Comparison of ENCODE assay signal across 30 cellular contexts in genomic region chr22:21710156-21710555, GRCh38. TPM values are rescaled to one million over a fixed set of nuclear protein-coding genes. Genes with fewer than 3 reads are reported as not detected.
A peak's percentile ranks its signal among the peaks of the same experiment; 100 is the strongest.
DNase-seq lines count a peak whose midpoint lies in the region; ATAC-seq and TF ChIP-seq lines count a peak whose summit lies in the region.
"Had no signal": no experiment of that assay in that cellular context is flagged by ENCODE, and none has a peak within 500 bp of the region (broad histone marks: within the 10 kb centered on the region; RNA-seq: fewer than 3 reads in every experiment).

No MANE protein-coding gene starts in this region.

- TF ChIP-seq CTCF in IMR-90 (conservative IDR thresholded peaks at IDR 0.05; ENCODE audit: low read depth, low read length), result no peak
- TF ChIP-seq CTCF in WERI-Rb-1 (IDR thresholded peaks at IDR 0.05; ENCODE audit: low read depth, low read length), result no peak
- no peak for TF ChIP-seq CTCF in fibroblast of mammary gland (conservative IDR thresholded peaks at IDR 0.05; ENCODE audit: control insufficient read depth, insufficient read depth, low read depth, low read length)

- no peak overlapping the region; the same call in 1 of the 2 replicates for H3K4ac ChIP-seq in IMR-90 (ENCODE audit: low read depth, low read length)

- H2BK5ac ChIP-seq in IMR-90 (ENCODE audit: low read depth, low read length, poor library complexity, severe bottlenecking), result no peak overlapping the region

- no peak overlapping the region for H3K27ac ChIP-seq in IMR-90 (ENCODE audit: insufficient read depth, low read length)
- peak overlapping the region; percentile 31 for H3K27ac ChIP-seq in WERI-Rb-1
- H3K27ac ChIP-seq: BLaER1, KMS-11, pancreas, right atrium auricular region, SK-N-MC, thoracic aorta had no signal

- H2AK9ac ChIP-seq in IMR-90 (replicated peaks; ENCODE audit: low read depth, low read length, poor library complexity), result no peak overlapping the region

- DNase-seq in AG08396 (ENCODE audit: low spot score), result peak; percentile 44
- DNase-seq in IMR-90, result peak; percentile 31
- DNase-seq in WERI-Rb-1, result no peak
- DNase-seq in fibroblast of mammary gland (ENCODE audit: low read depth), result peak; percentile 20
- no peak for DNase-seq in HAP-1 (ENCODE audit: low spot score in 2 of 2)
- DNase-seq: activated CD4-positive, alpha-beta T cell treated with anti-CD3 and anti-CD28 coated beads, Interleukin-2, amount 10 ng/mL, durations not matched to agents 7 days and 5 days; activated CD8-positive, alpha-beta memory T cell treated with anti-CD3 and anti-CD28 coated beads, Interleukin-2, amount 10 ng/mL, durations not matched to agents 7 days and 5 days; aorta; central memory CD4-positive, alpha-beta T cell; DND-41; foreskin melanocyte; H9; mesenchymal stem cell; naive B cell; NCI-H1694 treated with DMSO at 0.1 percent for 48 hours; NCI-H2171 treated with DMSO at 0.1 percent for 48 hours; NCI-H526; pancreas; RPMI8226; stimulated activated naive CD8-positive, alpha-beta T cell treated with anti-CD3 and anti-CD28 coated beads, Interleukin-15, Interleukin-2, amounts not matched to agents 100 U/mL and 50 U/mL, for 24 hours; T-helper 2 cell had no signal

- H3K9me1 ChIP-seq in IMR-90 (ENCODE audit: insufficient read depth, low read length), result peaks cover 14% of the 10 kb centered on the region

- ATAC-seq in IMR-90 (ENCODE audit: low read depth) (no peak), GM19351 (IDR thresholded peaks at IDR 0.05; ENCODE audit: unreplicated experiment) (no peak), HG03025 (IDR thresholded peaks at IDR 0.05; ENCODE audit: low FRiP score, unreplicated experiment) (no peak), GM19324 (IDR thresholded peaks at IDR 0.05; ENCODE audit: low FRiP score, unreplicated experiment) (no peak)
- ATAC-seq: activated CD8-positive, alpha-beta memory T cell treated with anti-CD3 and anti-CD28 coated beads, Interleukin-2, amount 10 ng/mL, durations not matched to agents 7 days and 5 days; GM12878; pancreas; stimulated activated naive CD8-positive, alpha-beta T cell treated with anti-CD3 and anti-CD28 coated beads, Interleukin-15, Interleukin-2, amounts not matched to agents 100 U/mL and 50 U/mL, for 24 hours had no signal

- CTCF ChIA-PET in IMR-90 (lab: Yijun Ruan, JAX), result interaction anchor here (1.0 kb wide), 1 partner anchor 242 kb away, joined by 3 read pairs; the partner anchor contains the start of gene PPM1F

- TF ChIP-seq RAD21 in IMR-90 (IDR thresholded peaks at IDR 0.05; ENCODE audit: low read length), result no peak

- H3K4me1 ChIP-seq in IMR-90 (ENCODE audit: control insufficient read depth, insufficient read depth, low read length), result peaks cover 6% of the 10 kb centered on the region
- no peaks in the 10 kb centered on the region for H3K4me1 ChIP-seq in HAP-1

- H2AFZ ChIP-seq in IMR-90 (replicated peaks; ENCODE audit: low read length, poor library complexity), result peak overlapping the region; percentile 75

- no peaks in the 10 kb centered on the region for H4K20me1 ChIP-seq in IMR-90 (ENCODE audit: insufficient read depth, low read length)

- intact Hi-C loops in IMR-90 (cut with micrococcal nuclease), result loop anchor here (5.0 kb wide), 2 partner anchors 157 to 242 kb away; partner anchors contain the start of genes MAPK1 and PPM1F

- no peak overlapping the region for H4K8ac ChIP-seq in IMR-90 (ENCODE audit: low read depth in 2 of 2, low read length in 2 of 2)

- H2BK120ac ChIP-seq in IMR-90 (ENCODE audit: low read depth, low read length), result no peak overlapping the region

- no peak overlapping the region for H3K4me2 ChIP-seq in IMR-90 (ENCODE audit: low read depth, low read length)
- H3K4me2 ChIP-seq: BLaER1, KMS-11 had no signal

- dilution Hi-C loops in IMR-90 (cut with HindIII; ENCODE audit: low sequenced_read_pairs, unreplicated experiment), result no loop called here

- POLR2A ChIA-PET in IMR-90 (lab: Charles Lee; ENCODE audit: unreplicated experiment), result no interaction called here

- H3K36me3 ChIP-seq in IMR-90 (ENCODE audit: control insufficient read depth, insufficient read depth, low read length), result peaks cover 2% of the 10 kb centered on the region; the same call in 1 of the 2 replicates
- peaks cover 37% of the 10 kb centered on the region for H3K36me3 ChIP-seq in WERI-Rb-1
- no peaks in the 10 kb centered on the region for H3K36me3 ChIP-seq in HAP-1 (replicated peaks)
- H3K36me3 ChIP-seq: pancreas, right atrium auricular region, thoracic aorta had no signal

- no peak overlapping the region for H2BK20ac ChIP-seq in IMR-90 (ENCODE audit: low read depth, low read length)

- no peaks in the 10 kb centered on the region for H3K27me3 ChIP-seq in IMR-90 (ENCODE audit: control insufficient read depth, insufficient read depth, low read length)
- H3K27me3 ChIP-seq in WERI-Rb-1 (ENCODE audit: insufficient read depth, low read depth, severe bottlenecking), result no peaks in the 10 kb centered on the region
- H3K27me3 ChIP-seq in HAP-1 (ENCODE audit: low read depth), result no peaks in the 10 kb centered on the region
- H3K27me3 ChIP-seq: BLaER1, pancreas, right atrium auricular region had no signal

- in situ Hi-C loops in IMR-90 (cut with MboI; ENCODE audit: low sequenced_read_pairs), result loop anchor here (5.0 kb wide), 1 partner anchor 227 kb away; no protein-coding TSS in a partner anchor
- in situ Hi-C loops in HAP-1 (cut with MboI; ENCODE audit: low sequenced_read_pairs), result loop anchor here (10.0 kb wide), 1 partner anchor 225 kb away; no protein-coding TSS in a partner anchor

- H3K18ac ChIP-seq in IMR-90 (ENCODE audit: low read depth, low read length), result no peak overlapping the region

- H3K4me3 ChIP-seq in IMR-90 (ENCODE audit: insufficient read depth, low read depth, low read length) (no peak overlapping the region), WERI-Rb-1 (ENCODE audit: low read depth, low read length) (no peak overlapping the region), fibroblast of mammary gland (ENCODE audit: control insufficient read depth, low read depth, low read length) (no peak overlapping the region), HAP-1 (no peak overlapping the region)
- H3K4me3 ChIP-seq: BLaER1, GM12878, pancreas, right atrium auricular region, SK-N-MC, thoracic aorta had no signal

- H3K14ac ChIP-seq in IMR-90 (replicated peaks; ENCODE audit: low read depth, low read length), result no peak overlapping the region

- no peak for TF ChIP-seq POLR2A in IMR-90 (IDR thresholded peaks at IDR 0.05; ENCODE audit: low read depth, low read length)

- H4K5ac ChIP-seq in IMR-90 (ENCODE audit: low read depth, low read length), result no peak overlapping the region

- WGBS in IMR-90 (ENCODE audit: extremely low coverage in 2 of 2, insufficient read length in 1 of 2), 2 experiments, result 79% methylated on average over 3 of the region's 7 CpGs; no CpG with 5 or more reads in 1 of the 2 experiments

- H3K79me1 ChIP-seq in IMR-90 (ENCODE audit: low read depth in 1 of 2, low read length in 2 of 2), result peaks cover 0 to 7% of the 10 kb centered on the region in 2 experiments; a peak in 2 of 4 replicates

- no peak overlapping the region for H3K9ac ChIP-seq in IMR-90 (ENCODE audit: low read depth, low read length)
- H3K9ac ChIP-seq: BLaER1, KMS-11 had no signal

- peak overlapping the region; percentile 43; the same call in 1 of the 2 replicates for H2AK5ac ChIP-seq in IMR-90 (ENCODE audit: low read depth, low read length)

- no peak overlapping the region for H2BK15ac ChIP-seq in IMR-90 (ENCODE audit: low read depth, low read length)

- no peak overlapping the region for H3K56ac ChIP-seq in IMR-90 (ENCODE audit: extremely low read depth, insufficient read depth, low read length)

- H4K91ac ChIP-seq in IMR-90 (ENCODE audit: insufficient read depth, low read depth, low read length), result no peak overlapping the region; the same call in 1 of the 2 replicates

- no TSS peak for BruUV-seq in IMR-90 (replicated peaks; lab: Mats Ljungman, UMichigan)

- no peak overlapping the region for H3K23ac ChIP-seq in IMR-90 (ENCODE audit: low read depth, low read length)

- no peaks in the 10 kb centered on the region for H3K9me3 ChIP-seq in IMR-90 (ENCODE audit: control insufficient read depth, insufficient read depth, low read length)
- H3K9me3 ChIP-seq in WERI-Rb-1 (ENCODE audit: severe bottlenecking), result no peaks in the 10 kb centered on the region
- H3K9me3 ChIP-seq in HAP-1, result no peaks in the 10 kb centered on the region
- H3K9me3 ChIP-seq: BLaER1, pancreas, right atrium auricular region, thoracic aorta had no signal

TF ChIP-seq in IMR-90, 13 proteins besides CTCF, POLR2A, EP300 and RAD21 (continues in another document):
- TF ChIP-seq RFX5 (IDR thresholded peaks at IDR 0.05; ENCODE audit: low read depth, low read length) (no peak), CEBPB (IDR thresholded peaks at IDR 0.05; ENCODE audit: low read depth, low read length) (no peak), USF2 (IDR thresholded peaks at IDR 0.05; ENCODE audit: low read depth, low read length) (no peak), CHD1 (IDR thresholded peaks at IDR 0.05; ENCODE audit: low read depth, low read length) (no peak), MXI1 (IDR thresholded peaks at IDR 0.05; ENCODE audit: borderline replicate concordance, low read depth, low read length) (no peak), ELK1 (IDR thresholded peaks at IDR 0.05; ENCODE audit: borderline replicate concordance, low read depth, low read length) (no peak), RCOR1 (IDR thresholded peaks at IDR 0.05; ENCODE audit: insufficient replicate concordance, low read length) (no peak)

RNA-seq across cellular contexts. Expression of gene YPEL1, which starts 25.4 kb away (rescaled TPM):
- total RNA-seq in IMR-90 (2012; rRNA removed), result 0.72 and 1.1 TPM in 2 replicates
- 1.2 and 1.3 TPM in 2 replicates for polyA plus RNA-seq in IMR-90 (2012; rRNA removed)
- 1.5 and 2.4 TPM in 2 replicates for polyA plus RNA-seq in IMR-90 (2012; cell fraction: cytosol; rRNA removed)
- polyA plus RNA-seq in IMR-90 (2012; cell fraction: nucleus; rRNA removed; ENCODE audit: low replicate concordance), result 1.5 and 3.2 TPM in 2 replicates

RNA-seq across cellular contexts. Expression of gene PPIL2, which starts 44.3 kb away (rescaled TPM):
- total RNA-seq in IMR-90 (2012; rRNA removed), result 20.6 and 21.4 TPM in 2 replicates
- 59.9 and 62.1 TPM in 2 replicates for polyA plus RNA-seq in IMR-90 (2012; rRNA removed)
- polyA plus RNA-seq in IMR-90 (2012; cell fraction: cytosol; rRNA removed), result 29.9 and 41.9 TPM in 2 replicates
- 190 and 219 TPM in 2 replicates for polyA plus RNA-seq in IMR-90 (2012; cell fraction: nucleus; rRNA removed; ENCODE audit: low replicate concordance)

Comparison
In these comparisons a context has a peak if more than half of its experiments do, and no peak if none do; other contexts are left out.
1. DNase-seq: peak in AG08396 (single experiment), IMR-90 (single experiment) and fibroblast of mammary gland (single experiment); none in WERI-Rb-1 (single experiment) and HAP-1 (0 of 2).